Comparison of ENCODE assay signal across 9 cellular contexts in genomic region chr16:67311607-67312449, GRCh38. TPM values are rescaled to one million over a fixed set of nuclear protein-coding genes. Genes with fewer than 3 reads are reported as not detected.
DNase-seq lines count a peak whose midpoint lies in the region; ATAC-seq and TF ChIP-seq lines count a peak whose summit lies in the region.
"Had no signal": no experiment of that assay in that cellular context is flagged by ENCODE, and none has a peak within 500 bp of the region (broad histone marks: within the 10 kb centered on the region; RNA-seq: fewer than 3 reads in every experiment).

No MANE protein-coding gene starts in this region.

- peak overlapping the region; percentile 95 for H3K27ac Mint-ChIP-seq in activated naive CD8-positive, alpha-beta T cell treated with anti-CD3 and anti-CD28 coated beads, Interleukin-2, amount 50 U/mL, for 24 hours
- peak overlapping the region; percentile 75 to 98 for H3K27ac Mint-ChIP-seq in stimulated activated naive CD8-positive, alpha-beta T cell treated with anti-CD3 and anti-CD28 coated beads, Interleukin-15, amount 100 ng/mL, for 72 hours
- H3K27ac Mint-ChIP-seq in glutamatergic neuron (ENCODE audit: unreplicated experiment) = no peak overlapping the region

- H3K4me3 ChIP-seq in mesodermal cell (ENCODE audit: extremely low read depth, insufficient read depth, low read length, poor library complexity, severe bottlenecking) = no peak overlapping the region

- H3K27me3 Mint-ChIP-seq in activated naive CD8-positive, alpha-beta T cell treated with anti-CD3 and anti-CD28 coated beads, Interleukin-2, amount 50 U/mL, for 24 hours = peaks cover 7% of the 10 kb centered on the region
- H3K27me3 Mint-ChIP-seq in stimulated activated naive CD8-positive, alpha-beta T cell treated with anti-CD3 and anti-CD28 coated beads, Interleukin-15, amount 100 ng/mL, for 72 hours = peaks cover under 1% of the 10 kb centered on the region
- H3K27me3 Mint-ChIP-seq in glutamatergic neuron (ENCODE audit: unreplicated experiment) = peaks cover 2% of the 10 kb centered on the region

- no peaks in the 10 kb centered on the region for H3K36me3 ChIP-seq in mesodermal cell (ENCODE audit: control insufficient read depth, insufficient read depth, low read length)

- TF ChIP-seq CTCF in glutamatergic neuron (IDR thresholded peaks at IDR 0.05; ENCODE audit: partially characterized antibody, unreplicated experiment) = no peak

- peak; percentile 98 for ATAC-seq in activated naive CD8-positive, alpha-beta T cell treated with anti-CD3 and anti-CD28 coated beads, Interleukin-2, amount 50 U/mL, for 24 hours
- ATAC-seq in stimulated activated naive CD8-positive, alpha-beta T cell treated with anti-CD3 and anti-CD28 coated beads, Interleukin-15, amount 100 ng/mL, for 72 hours = peak; percentile 98

- WGBS in mesodermal cell (ENCODE audit: insufficient coverage in 2 of 2), 2 experiments = 77 to 100% methylated on average over 4 of the region's 5 CpGs

- no peaks in the 10 kb centered on the region for H3K9me3 Mint-ChIP-seq in activated naive CD8-positive, alpha-beta T cell treated with anti-CD3 and anti-CD28 coated beads, Interleukin-2, amount 50 U/mL, for 24 hours
- H3K9me3 Mint-ChIP-seq in stimulated activated naive CD8-positive, alpha-beta T cell treated with anti-CD3 and anti-CD28 coated beads, Interleukin-15, amount 100 ng/mL, for 72 hours = no peaks in the 10 kb centered on the region
- no peaks in the 10 kb centered on the region for H3K9me3 Mint-ChIP-seq in glutamatergic neuron (ENCODE audit: unreplicated experiment)
- H3K9me3 Mint-ChIP-seq: naive B cell had no signal

- H3K4me3 Mint-ChIP-seq in activated naive CD8-positive, alpha-beta T cell treated with anti-CD3 and anti-CD28 coated beads, Interleukin-2, amount 50 U/mL, for 24 hours = peak overlapping the region; percentile 32
- peak overlapping the region; percentile 46 to 74 for H3K4me3 Mint-ChIP-seq in stimulated activated naive CD8-positive, alpha-beta T cell treated with anti-CD3 and anti-CD28 coated beads, Interleukin-15, amount 100 ng/mL, for 72 hours
- no peak overlapping the region for H3K4me3 Mint-ChIP-seq in glutamatergic neuron (ENCODE audit: unreplicated experiment)
- H3K4me3 Mint-ChIP-seq: naive B cell had no signal

- peak; percentile 99 for DNase-seq in ELR (ENCODE audit: low read depth)
- peak; percentile 98 for DNase-seq in H4 (ENCODE audit: low spot score)
- DNase-seq in NCI-H460 (ENCODE audit: extremely low read depth, low read depth) = peak; percentile 92
- peak; percentile 82 for DNase-seq in activated naive CD8-positive, alpha-beta T cell treated with anti-CD3 and anti-CD28 coated beads, Interleukin-2, amount 50 U/mL, for 24 hours
- DNase-seq in stimulated activated naive CD8-positive, alpha-beta T cell treated with anti-CD3 and anti-CD28 coated beads, Interleukin-15, amount 100 ng/mL, for 72 hours = peak; percentile 86 to 94
- no peak for DNase-seq in NOMO-1 treated with DMSO at 0.1 percent for 48 hours (lab: John Stamatoyannopoulos, UW; ENCODE audit: unreplicated experiment)
- no peak for DNase-seq in glutamatergic neuron
- DNase-seq: naive B cell had no signal

- peaks cover 2% of the 10 kb centered on the region for H3K36me3 Mint-ChIP-seq in activated naive CD8-positive, alpha-beta T cell treated with anti-CD3 and anti-CD28 coated beads, Interleukin-2, amount 50 U/mL, for 24 hours (ENCODE audit: low read depth)
- H3K36me3 Mint-ChIP-seq in glutamatergic neuron (ENCODE audit: unreplicated experiment) = no peaks in the 10 kb centered on the region
- H3K36me3 Mint-ChIP-seq: naive B cell had no signal

- no peaks in the 10 kb centered on the region for H3K9me3 ChIP-seq in mesodermal cell (ENCODE audit: control insufficient read depth, low read length)

- H3K27ac ChIP-seq in mesodermal cell (ENCODE audit: low read depth, low read length, severe bottlenecking) = peak overlapping the region; percentile 74

- peaks cover 12% of the 10 kb centered on the region for H3K4me1 ChIP-seq in mesodermal cell (ENCODE audit: control insufficient read depth, insufficient read depth, low read length, poor library complexity, severe bottlenecking)

- peaks cover 44% of the 10 kb centered on the region for H3K4me1 Mint-ChIP-seq in activated naive CD8-positive, alpha-beta T cell treated with anti-CD3 and anti-CD28 coated beads, Interleukin-2, amount 50 U/mL, for 24 hours
- H3K4me1 Mint-ChIP-seq in stimulated activated naive CD8-positive, alpha-beta T cell treated with anti-CD3 and anti-CD28 coated beads, Interleukin-15, amount 100 ng/mL, for 72 hours = peaks cover 57% of the 10 kb centered on the region
- no peaks in the 10 kb centered on the region for H3K4me1 Mint-ChIP-seq in glutamatergic neuron (ENCODE audit: low read depth, unreplicated experiment)

RNA-seq across cellular contexts. Expression of gene KCTD19, which starts 14.7 kb away (rescaled TPM):
- total RNA-seq in H4 (2014; rRNA removed; shearing (Covaris generic)) = not detected in 2 replicates
- not detected in 2 replicates for total RNA-seq in NCI-H460 (2014; rRNA removed; shearing (Covaris generic))
- not detected in 2 replicates for polyA plus RNA-seq in NCI-H460 (2014; cell fraction: nucleus; rRNA removed)
- polyA plus RNA-seq in mesodermal cell (2013, experiment 1 of 2) = 1.3 TPM
- 0.66 TPM for polyA plus RNA-seq in mesodermal cell (2013, experiment 2 of 2)
- 1.0 TPM for total RNA-seq in glutamatergic neuron (ENCODE audit: unreplicated experiment)

RNA-seq across cellular contexts. Expression of gene LRRC36, which starts 14.8 kb away (rescaled TPM):
- 0.79 TPM in 1 of 2 replicates, not detected in the other for total RNA-seq in H4 (2014; rRNA removed; shearing (Covaris generic))
- not detected in 2 replicates for total RNA-seq in NCI-H460 (2014; rRNA removed; shearing (Covaris generic))
- not detected in 2 replicates for polyA plus RNA-seq in NCI-H460 (2014; cell fraction: nucleus; rRNA removed)
- polyA plus RNA-seq in mesodermal cell (2013, experiment 1 of 2) = 2.0 TPM
- polyA plus RNA-seq in mesodermal cell (2013, experiment 2 of 2) = 1.1 TPM
- not detected for total RNA-seq in glutamatergic neuron (ENCODE audit: unreplicated experiment)

RNA-seq across cellular contexts. Expression of gene PLEKHG4, which starts 32.5 kb away (rescaled TPM):
- total RNA-seq in H4 (2014; rRNA removed; shearing (Covaris generic)) = 2.4 and 6.7 TPM in 2 replicates
- 7.1 and 9.1 TPM in 2 replicates for total RNA-seq in NCI-H460 (2014; rRNA removed; shearing (Covaris generic))
- polyA plus RNA-seq in NCI-H460 (2014; cell fraction: nucleus; rRNA removed) = 60.7 and 127 TPM in 2 replicates
- 2.7 TPM for polyA plus RNA-seq in mesodermal cell (2013, experiment 1 of 2)
- polyA plus RNA-seq in mesodermal cell (2013, experiment 2 of 2) = 3.4 TPM
- total RNA-seq in glutamatergic neuron (ENCODE audit: unreplicated experiment) = 3.4 TPM

Comparison
In these comparisons a context has a peak if more than half of its experiments do, and no peak if none do; other contexts are left out.
1. DNase-seq: peak in ELR (single experiment), H4 (single experiment), NCI-H460 (single experiment), activated naive CD8-positive, alpha-beta T cell treated with anti-CD3 and anti-CD28 coated beads, Interleukin-2, amount 50 U/mL, for 24 hours (single experiment) and stimulated activated naive CD8-positive, alpha-beta T cell treated with anti-CD3 and anti-CD28 coated beads, Interleukin-15, amount 100 ng/mL, for 72 hours (2 of 2); none in NOMO-1 treated with DMSO at 0.1 percent for 48 hours (single experiment) and glutamatergic neuron (single experiment).